Comparison of ENCODE assay signal across 2 cellular contexts in genomic region chr21:36005879-36006400, GRCh38.
TF ChIP-seq lines count a peak whose summit lies in the region.

No MANE protein-coding gene starts in this region.

TF ChIP-seq in HepG2, 621 proteins besides CTCF, POLR2A, EP300 and RAD21:
- peak; percentile 18; the same call in 1 of the 2 replicates for TF ChIP-seq ZMYM3 (CRISPR knock-in tag; IDR thresholded peaks at IDR 0.05)
- TF ChIP-seq ZNF121 (CRISPR knock-in tag; IDR thresholded peaks at IDR 0.05): peak; percentile 91
- no peak for TF ChIP-seq ZFP1 (CRISPR knock-in tag; IDR thresholded peaks at IDR 0.05)

TF ChIP-seq in K562, 482 proteins besides CTCF, POLR2A, EP300 and RAD21:
- TF ChIP-seq PRMT5 (CRISPR knock-in tag; IDR thresholded peaks at IDR 0.05) (no peak), ZNF121 (CRISPR knock-in tag; conservative IDR thresholded peaks at IDR 0.05) (peak; percentile 65), SREBF1 (IDR thresholded peaks at IDR 0.05; ENCODE audit: borderline replicate concordance, low read depth, low read length) (no peak), ZNF639 (CRISPR knock-in tag; conservative IDR thresholded peaks at IDR 0.05 in 1 of 2, IDR thresholded peaks at IDR 0.05 in 1 of 2) (no peak), DMBX1 (CRISPR knock-in tag; IDR thresholded peaks at IDR 0.05; ENCODE audit: borderline replicate concordance) (no peak), ZNF583 (CRISPR knock-in tag; IDR thresholded peaks at IDR 0.05) (no peak)
- TF ChIP-seq, protein P1, sequence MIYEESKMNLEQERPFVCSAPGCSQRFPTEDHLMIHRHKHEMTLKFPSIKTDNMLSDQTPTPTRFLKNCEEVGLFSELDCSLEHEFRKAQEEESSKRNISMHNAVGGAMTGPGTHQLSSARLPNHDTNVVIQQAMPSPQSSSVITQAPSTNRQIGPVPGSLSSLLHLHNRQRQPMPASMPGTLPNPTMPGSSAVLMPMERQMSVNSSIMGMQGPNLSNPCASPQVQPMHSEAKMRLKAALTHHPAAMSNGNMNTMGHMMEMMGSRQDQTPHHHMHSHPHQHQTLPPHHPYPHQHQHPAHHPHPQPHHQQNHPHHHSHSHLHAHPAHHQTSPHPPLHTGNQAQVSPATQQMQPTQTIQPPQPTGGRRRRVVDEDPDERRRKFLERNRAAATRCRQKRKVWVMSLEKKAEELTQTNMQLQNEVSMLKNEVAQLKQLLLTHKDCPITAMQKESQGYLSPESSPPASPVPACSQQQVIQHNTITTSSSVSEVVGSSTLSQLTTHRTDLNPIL (CRISPR knock-in tag; IDR thresholded peaks at IDR 0.05): no peak
- TF ChIP-seq, protein P2, sequence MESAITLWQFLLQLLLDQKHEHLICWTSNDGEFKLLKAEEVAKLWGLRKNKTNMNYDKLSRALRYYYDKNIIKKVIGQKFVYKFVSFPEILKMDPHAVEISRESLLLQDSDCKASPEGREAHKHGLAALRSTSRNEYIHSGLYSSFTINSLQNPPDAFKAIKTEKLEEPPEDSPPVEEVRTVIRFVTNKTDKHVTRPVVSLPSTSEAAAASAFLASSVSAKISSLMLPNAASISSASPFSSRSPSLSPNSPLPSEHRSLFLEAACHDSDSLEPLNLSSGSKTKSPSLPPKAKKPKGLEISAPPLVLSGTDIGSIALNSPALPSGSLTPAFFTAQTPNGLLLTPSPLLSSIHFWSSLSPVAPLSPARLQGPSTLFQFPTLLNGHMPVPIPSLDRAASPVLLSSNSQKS (CRISPR knock-in tag; IDR thresholded peaks at IDR 0.05): no peak
TF ChIP-seq in K562: peak in this region for 1.
